Comparison of ENCODE assay signal across 7 cellular contexts in the genomic region with DNA sequence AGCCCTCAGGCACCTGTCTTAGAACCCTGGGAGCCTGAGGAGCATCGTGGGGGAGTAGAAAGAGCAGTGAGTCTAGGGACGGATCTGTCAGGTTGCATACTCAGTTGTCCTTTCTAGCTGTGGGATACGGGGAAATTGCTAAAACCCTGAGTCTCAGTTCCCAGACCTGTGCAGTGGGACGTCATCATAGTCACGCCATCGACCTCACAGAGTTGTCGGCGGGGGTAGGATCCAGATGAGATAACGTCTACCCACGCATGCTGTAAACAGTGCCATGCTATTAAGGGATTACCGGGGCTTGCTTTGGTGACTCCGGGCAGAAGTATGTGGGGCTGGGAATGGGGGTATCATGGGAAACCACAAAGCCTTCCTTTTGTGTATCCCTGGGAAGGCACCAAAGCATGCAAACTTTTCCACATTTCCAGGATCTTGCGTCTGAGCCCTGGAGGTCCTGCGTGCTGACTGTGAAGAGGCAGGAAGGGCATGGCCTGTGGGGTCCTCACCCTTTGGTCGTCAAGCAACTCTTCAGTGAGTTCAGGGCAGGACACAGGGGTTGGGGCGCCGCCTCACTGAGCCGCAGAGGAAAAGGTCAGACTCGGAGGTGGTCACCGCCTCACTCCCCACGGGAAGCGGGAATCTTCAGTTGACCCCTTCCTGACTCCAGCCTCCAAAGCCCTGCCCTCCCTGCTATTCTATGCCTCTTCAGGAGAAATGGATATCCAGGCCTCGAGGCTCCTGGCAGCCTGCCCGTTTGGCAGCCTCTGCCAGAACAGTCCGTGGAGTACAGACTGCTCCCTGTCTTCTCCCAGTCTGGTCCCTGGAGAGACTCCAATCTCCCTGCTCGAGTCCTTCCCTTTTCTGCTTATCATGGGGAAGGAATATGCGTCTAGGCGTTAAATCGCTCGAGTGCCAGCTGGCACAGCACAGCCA.
DNase-seq lines count a peak whose midpoint lies in the region; ATAC-seq and TF ChIP-seq lines count a peak whose summit lies in the region.

No MANE protein-coding gene starts in this region.

- H3K4me1 Mint-ChIP-seq in activated CD4-positive, alpha-beta memory T cell treated with anti-CD3 and anti-CD28 coated beads for 36 hours (ENCODE audit: low read depth), result no peaks in the 10 kb centered on the region
- no peaks in the 10 kb centered on the region for H3K4me1 Mint-ChIP-seq in activated CD4-positive, alpha-beta T cell treated with anti-CD3 and anti-CD28 coated beads for 36 hours

- no peaks in the 10 kb centered on the region for H3K9me3 Mint-ChIP-seq in activated CD4-positive, alpha-beta memory T cell treated with anti-CD3 and anti-CD28 coated beads for 36 hours
- no peaks in the 10 kb centered on the region for H3K9me3 Mint-ChIP-seq in activated naive CD4-positive, alpha-beta T cell treated with anti-CD3 and anti-CD28 coated beads, Interleukin-2, amount 50 U/mL, for 72 hours
- no peaks in the 10 kb centered on the region for H3K9me3 Mint-ChIP-seq in activated CD4-positive, alpha-beta T cell treated with anti-CD3 and anti-CD28 coated beads for 36 hours (ENCODE audit: low read depth)

- intact Hi-C loops in activated CD4-positive, alpha-beta memory T cell treated with anti-CD3 and anti-CD28 coated beads for 36 hours (cut with micrococcal nuclease), result loop anchor here (5.0 to 10.0 kb wide), 3 partner anchors 79 to 486 kb away; no protein-coding TSS in a partner anchor
- intact Hi-C loops in activated CD4-positive, alpha-beta T cell treated with anti-CD3 and anti-CD28 coated beads for 36 hours (cut with DNase I, micrococcal nuclease), result loop anchor here (5.0 kb wide), 4 partner anchors 59 to 344 kb away; a partner anchor contains a TSS

- H3K4me3 Mint-ChIP-seq in activated CD4-positive, alpha-beta memory T cell treated with anti-CD3 and anti-CD28 coated beads for 36 hours, result no peak overlapping the region
- no peak overlapping the region for H3K4me3 Mint-ChIP-seq in activated CD4-positive, alpha-beta T cell treated with anti-CD3 and anti-CD28 coated beads for 36 hours

- DNase-seq in NCI-H1092 treated with DMSO at 0.1 percent for 48 hours (lab: John Stamatoyannopoulos, UW), result peak; percentile 97
- peak; percentile 30 to 100 for DNase-seq in cardiac muscle cell (ENCODE audit: low read depth in 1 of 2, low spot score in 1 of 2)
- peak; percentile 86 for DNase-seq in putamen (ENCODE audit: low spot score)
- DNase-seq in activated CD4-positive, alpha-beta memory T cell treated with anti-CD3 and anti-CD28 coated beads for 36 hours, result no peak
- no peak for DNase-seq in activated naive CD4-positive, alpha-beta T cell treated with anti-CD3 and anti-CD28 coated beads, Interleukin-2, amount 50 U/mL, for 72 hours (ENCODE audit: low spot score in 2 of 2)
- DNase-seq in activated CD4-positive, alpha-beta T cell treated with anti-CD3 and anti-CD28 coated beads for 36 hours, result no peak

- no peak for TF ChIP-seq CTCF in cardiac muscle cell (IDR thresholded peaks at IDR 0.05; ENCODE audit: low read depth, low read length)

- peak overlapping the region; percentile 95 for H3K27ac ChIP-seq in adipose tissue (ENCODE audit: low read depth, low read length)
- H3K27ac ChIP-seq in cardiac muscle cell, result no peak overlapping the region

- H3K27ac Mint-ChIP-seq in activated CD4-positive, alpha-beta memory T cell treated with anti-CD3 and anti-CD28 coated beads for 36 hours, result no peak overlapping the region
- H3K27ac Mint-ChIP-seq in activated naive CD4-positive, alpha-beta T cell treated with anti-CD3 and anti-CD28 coated beads, Interleukin-2, amount 50 U/mL, for 72 hours, result no peak overlapping the region
- no peak overlapping the region for H3K27ac Mint-ChIP-seq in activated CD4-positive, alpha-beta T cell treated with anti-CD3 and anti-CD28 coated beads for 36 hours

- H3K36me3 Mint-ChIP-seq in activated CD4-positive, alpha-beta memory T cell treated with anti-CD3 and anti-CD28 coated beads for 36 hours, result no peaks in the 10 kb centered on the region
- H3K36me3 Mint-ChIP-seq in activated naive CD4-positive, alpha-beta T cell treated with anti-CD3 and anti-CD28 coated beads, Interleukin-2, amount 50 U/mL, for 72 hours, result no peaks in the 10 kb centered on the region
- H3K36me3 Mint-ChIP-seq in activated CD4-positive, alpha-beta T cell treated with anti-CD3 and anti-CD28 coated beads for 36 hours (ENCODE audit: low read depth), result no peaks in the 10 kb centered on the region

- H3K27me3 ChIP-seq in cardiac muscle cell, result no peaks in the 10 kb centered on the region

- CTCF ChIA-PET in activated CD4-positive, alpha-beta memory T cell treated with anti-CD3 and anti-CD28 coated beads for 36 hours (lab: Charles Lee), result interaction anchor here (0.7 to 2.5 kb wide), 39 partner anchors 7 to 630 kb away, joined by 3 to 77 read pairs (median 6); a partner anchor contains a TSS
- CTCF ChIA-PET in activated CD4-positive, alpha-beta T cell treated with anti-CD3 and anti-CD28 coated beads for 36 hours (lab: Charles Lee), result interaction anchor here (0.6 to 4.9 kb wide), 25 partner anchors 8 to 811 kb away, joined by 3 to 63 read pairs (median 5); a partner anchor contains a TSS

- H3K36me3 ChIP-seq in cardiac muscle cell, result no peaks in the 10 kb centered on the region

- no peaks in the 10 kb centered on the region for H3K4me1 ChIP-seq in cardiac muscle cell (ENCODE audit: low read depth)

- no peaks in the 10 kb centered on the region for H3K27me3 Mint-ChIP-seq in activated CD4-positive, alpha-beta memory T cell treated with anti-CD3 and anti-CD28 coated beads for 36 hours
- no peaks in the 10 kb centered on the region for H3K27me3 Mint-ChIP-seq in activated CD4-positive, alpha-beta T cell treated with anti-CD3 and anti-CD28 coated beads for 36 hours

- 31 to 50% (median 39%) methylated on average over 30 of the region's 30 CpGs for WGBS in adipose tissue, 3 donors

- no peaks in the 10 kb centered on the region for H3K9me3 ChIP-seq in cardiac muscle cell (ENCODE audit: low read depth)

- ATAC-seq in activated naive CD4-positive, alpha-beta T cell treated with anti-CD3 and anti-CD28 coated beads, Interleukin-2, amount 50 U/mL, for 72 hours, result no peak
- no peak for ATAC-seq in activated CD4-positive, alpha-beta T cell treated with anti-CD3 and anti-CD28 coated beads for 36 hours

- no peak overlapping the region for H3K4me3 ChIP-seq in cardiac muscle cell

- POLR2A ChIA-PET in activated CD4-positive, alpha-beta memory T cell treated with anti-CD3 and anti-CD28 coated beads for 36 hours (lab: Charles Lee), result interaction anchor here (1.0 to 1.4 kb wide), 2 partner anchors 37 to 181 kb away, joined by 3 to 10 read pairs; no protein-coding TSS in a partner anchor
- POLR2A ChIA-PET in activated CD4-positive, alpha-beta T cell treated with anti-CD3 and anti-CD28 coated beads for 36 hours (lab: Charles Lee), result interaction anchor here (0.9 kb wide), 1 partner anchor 186 kb away, joined by 3 read pairs; a partner anchor contains a TSS

Comparison
In these comparisons a context has a peak if more than half of its experiments do, and no peak if none do; other contexts are left out.
1. DNase-seq: peak in NCI-H1092 treated with DMSO at 0.1 percent for 48 hours (single experiment), cardiac muscle cell (2 of 2) and putamen (single experiment); none in activated CD4-positive, alpha-beta memory T cell treated with anti-CD3 and anti-CD28 coated beads for 36 hours (single experiment), activated naive CD4-positive, alpha-beta T cell treated with anti-CD3 and anti-CD28 coated beads, Interleukin-2, amount 50 U/mL, for 72 hours (0 of 2) and activated CD4-positive, alpha-beta T cell treated with anti-CD3 and anti-CD28 coated beads for 36 hours (single experiment).